ENCODE assay signal across 14 cellular contexts in the genomic region with DNA sequence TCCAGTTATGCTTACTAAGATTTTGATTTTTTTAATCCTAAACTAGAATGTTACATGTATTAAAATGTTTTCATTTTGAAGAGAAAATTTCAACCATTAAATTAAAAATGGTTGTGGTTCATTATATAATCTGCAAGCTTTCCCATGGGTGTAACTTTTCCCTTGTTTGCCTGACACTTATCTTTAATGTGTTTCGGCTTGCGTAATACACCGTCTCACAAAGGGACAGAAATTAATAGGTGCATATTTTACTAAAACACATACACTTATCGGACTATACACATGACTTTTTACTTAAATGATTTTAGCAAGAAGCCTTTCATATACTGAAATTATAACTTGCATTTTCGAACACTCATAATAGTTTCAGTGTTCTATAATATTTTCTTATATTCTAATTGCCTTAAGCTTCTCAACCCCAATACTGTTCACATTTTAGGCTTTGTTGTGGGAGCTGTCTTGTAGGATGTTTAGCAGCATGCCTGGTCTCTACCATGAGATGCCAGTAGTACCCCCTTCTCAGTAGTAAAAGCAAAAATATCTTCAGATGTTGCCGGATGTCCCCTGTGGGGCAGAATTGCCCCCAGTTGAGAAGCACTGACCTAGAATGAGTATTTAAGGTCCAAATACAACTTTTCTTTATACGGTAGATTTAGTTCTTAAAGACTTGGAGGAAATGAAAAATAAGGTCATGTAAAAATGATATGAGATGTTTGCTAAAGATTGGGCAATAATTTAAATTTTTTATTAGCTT. TPM values are rescaled to one million over a fixed set of nuclear protein-coding genes. Genes with fewer than 3 reads are reported as not detected.
A peak's percentile ranks its signal among the peaks of the same experiment; 100 is the strongest.
DNase-seq lines count a peak whose midpoint lies in the region; ATAC-seq, FAIRE-seq and TF ChIP-seq lines count a peak whose summit lies in the region.
"Had no signal": no experiment of that assay in that cellular context is flagged by ENCODE, and none has a peak within 500 bp of the region (broad histone marks: within the 10 kb centered on the region; RNA-seq: fewer than 3 reads in every experiment).

No MANE protein-coding gene starts in this region.

- no peak for TF ChIP-seq POLR2A in K562 (conservative IDR thresholded peaks at IDR 0.05)

- H3K4me3 ChIP-seq in K562 (no peak overlapping the region), pancreas (no peak overlapping the region)

- peaks cover 30% of the 10 kb centered on the region for H3K79me2 ChIP-seq in K562 (ENCODE audit: control insufficient read depth, insufficient read depth, low read length)

- no peaks in the 10 kb centered on the region for H3K9me3 ChIP-seq in K562 (replicated peaks; ENCODE audit: control insufficient read depth, insufficient read depth, low read depth, low read length)
- no peaks in the 10 kb centered on the region for H3K9me3 ChIP-seq in pancreas
- H3K9me3 ChIP-seq: Caco-2 had no signal

- H2AFZ ChIP-seq in K562 (ENCODE audit: low read depth, low read length) = no peak overlapping the region

- TF ChIP-seq RAD21 in K562 (CRISPR knock-in tag; conservative IDR thresholded peaks at IDR 0.05 in 1 of 2, IDR thresholded peaks at IDR 0.05 in 1 of 2) = no peak

- CTCF ChIA-PET in K562 (lab: Yijun Ruan, JAX; ENCODE audit: low intra/inter-chr PET ratio) = no interaction called here

- POLR2A ChIA-PET in K562 (lab: Yijun Ruan, JAX) = interaction anchor here (0.9 to 1.3 kb wide), 3 partner anchors 10 to 147 kb away, joined by 3 read pairs; no protein-coding TSS in a partner anchor

- H3K4me1 ChIP-seq in K562 (replicated peaks in 1 of 2; ENCODE audit: control insufficient read depth in 2 of 2, insufficient read depth in 2 of 2, low read length in 2 of 2) (no peaks in the 10 kb centered on the region), pancreas (peaks cover 29 to 64% (median 37%) of the 10 kb centered on the region in 3 donors)
- H3K4me1 ChIP-seq: Caco-2 had no signal

- H3K27me3 ChIP-seq in K562 (ENCODE audit: control insufficient read depth in 2 of 2, insufficient read depth in 2 of 2, low read length in 2 of 2) = no peaks in the 10 kb centered on the region
- no peaks in the 10 kb centered on the region for H3K27me3 ChIP-seq in pancreas

- 89% methylated on average over 7 of the region's 7 CpGs for WGBS in K562 (ENCODE audit: insufficient coverage, low coverage, missing lambda C conversion rate)
- 27 to 33% methylated on average over 7 of the region's 7 CpGs for WGBS in pancreas, 2 donors

- in situ Hi-C loops in K562 (cut with MboI) = no loop called here

- H3K4me2 ChIP-seq in K562 (ENCODE audit: insufficient read depth, low read length) = no peak overlapping the region

- TF ChIP-seq EP300 in K562 (IDR thresholded peaks at IDR 0.05; ENCODE audit: low read length) = no peak

- no peaks in the 10 kb centered on the region for H4K20me1 ChIP-seq in K562 (replicated peaks; ENCODE audit: control insufficient read depth, insufficient read depth, low read length)

- ATAC-seq in K562 (no peak), pancreas (peak; percentile 50 to 76 (median 66)), GM21786 (IDR thresholded peaks at IDR 0.05; ENCODE audit: unreplicated experiment) (no peak)

- H3K36me3 ChIP-seq in K562 (ENCODE audit: control insufficient read depth, insufficient read depth, low read length) = peaks cover 63% of the 10 kb centered on the region
- H3K36me3 ChIP-seq in pancreas = peaks cover 0 to 5% (median 0%) of the 10 kb centered on the region in 3 donors

- FAIRE-seq in K562 (lab: Jason Lieb, UNC) (no peak), pancreas (lab: Jason Lieb, UNC) (no peak), D721Med (lab: Jason Lieb, UNC) (no peak)
- FAIRE-seq: frontal cortex had no signal

- no peaks in the 10 kb centered on the region for H3K9me1 ChIP-seq in K562 (ENCODE audit: control insufficient read depth, insufficient read depth, low read length)

- BruUV-seq in K562 (replicated peaks; lab: Mats Ljungman, UMichigan) = no TSS peak

- intact Hi-C loops in K562 (cut with micrococcal nuclease) (no loop called here), pancreas (cut with DNase I) (no loop called here)

- peak; percentile 68 for DNase-seq in DMS153 (lab: John Stamatoyannopoulos, UW)
- DNase-seq in NCI-H1436 treated with DMSO at 0.1 percent for 48 hours (lab: John Stamatoyannopoulos, UW) = peak; percentile 26
- no peak for DNase-seq in K562 (ENCODE audit: extremely low read depth in 1 of 4, low spot score in 3 of 4)
- no peak for DNase-seq in pancreas
- DNase-seq in D721Med (ENCODE audit: insufficient read length, low spot score) = no peak
- DNase-seq in ureter (ENCODE audit: low spot score) = no peak
- no peak for DNase-seq in DMS53 treated with DMSO at 0.1 percent for 48 hours (lab: John Stamatoyannopoulos, UW; ENCODE audit: unreplicated experiment)
- DNase-seq: activated CD4-positive, alpha-beta T cell treated with anti-CD3 and anti-CD28 coated beads, Interleukin-2, amount 10 ng/mL, durations not matched to agents 7 days and 5 days; Caco-2; stimulated activated CD4-positive, alpha-beta T cell treated with anti-CD3 and anti-CD28 coated beads, Interleukin-4, amount 100 ng/mL, for 24 hours; stimulated activated naive CD4-positive, alpha-beta T cell; T-helper 2 cell had no signal

- H3K27ac ChIP-seq in K562 (ENCODE audit: extremely low read depth, low read depth, low read length) = no peak overlapping the region
- peak overlapping the region in 3 of 4 donors; percentile 14 to 75 (median 56) for H3K27ac ChIP-seq in pancreas

- H3K9ac ChIP-seq in K562 (ENCODE audit: insufficient read depth in 1 of 2, low read depth in 2 of 2, low read length in 2 of 2) = no peak overlapping the region

- no peak for TF ChIP-seq CTCF in K562 (IDR thresholded peaks at IDR 0.05 in 2 of 3, conservative IDR thresholded peaks at IDR 0.05 in 1 of 3; ENCODE audit: insufficient read depth in 2 of 3, low read depth in 1 of 3, low read length in 3 of 3)
- no peak for TF ChIP-seq CTCF in pancreas (IDR thresholded peaks at IDR 0.05)
- no peak for TF ChIP-seq CTCF in D721Med (IDR thresholded peaks at IDR 0.05; ENCODE audit: insufficient read depth, missing control alignments)

TF ChIP-seq in K562, 482 proteins besides CTCF, POLR2A, EP300 and RAD21:
- TF ChIP-seq CEBPG (CRISPR knock-in tag; IDR thresholded peaks at IDR 0.05) (no peak), CEBPG (tag; conservative IDR thresholded peaks at IDR 0.05 in 1 of 2, IDR thresholded peaks at IDR 0.05 in 1 of 2) (peak; percentile 8 to 59; a peak in 2 of 4 replicates), ARID2 (IDR thresholded peaks at IDR 0.05) (no peak), ZNF57 (CRISPR knock-in tag; IDR thresholded peaks at IDR 0.05) (no peak), FOXP1 (CRISPR knock-in tag; IDR thresholded peaks at IDR 0.05) (no peak), ZFP30 (CRISPR knock-in tag; IDR thresholded peaks at IDR 0.05; ENCODE audit: borderline replicate concordance) (no peak), NFYB (IDR thresholded peaks at IDR 0.05; ENCODE audit: extremely low read depth, insufficient read length) (no peak), HLTF (IDR thresholded peaks at IDR 0.05) (no peak), NEUROD1 (IDR thresholded peaks at IDR 0.05; ENCODE audit: borderline replicate concordance, low read depth, low read length, partially characterized antibody) (no peak), CEBPB (tag; IDR thresholded peaks at IDR 0.05) (peak; percentile 77), ZNF668 (CRISPR knock-in tag; IDR thresholded peaks at IDR 0.05) (no peak), ZBTB1 (CRISPR knock-in tag; IDR thresholded peaks at IDR 0.05; ENCODE audit: borderline replicate concordance, low read depth) (no peak), ELF2 (CRISPR knock-in tag; IDR thresholded peaks at IDR 0.05) (no peak), SRSF9 (IDR thresholded peaks at IDR 0.05; ENCODE audit: borderline replicate concordance, low read depth, low read length) (no peak), CAMTA2 (CRISPR knock-in tag; conservative IDR thresholded peaks at IDR 0.05) (no peak)
- TF ChIP-seq, protein P1, sequence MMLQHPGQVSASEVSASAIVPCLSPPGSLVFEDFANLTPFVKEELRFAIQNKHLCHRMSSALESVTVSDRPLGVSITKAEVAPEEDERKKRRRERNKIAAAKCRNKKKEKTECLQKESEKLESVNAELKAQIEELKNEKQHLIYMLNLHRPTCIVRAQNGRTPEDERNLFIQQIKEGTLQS (IDR thresholded peaks at IDR 0.05) = peak; percentile 51; the same call in 1 of the 2 replicates
- TF ChIP-seq, protein P1 (CRISPR knock-in tag; conservative IDR thresholded peaks at IDR 0.05) = no peak

RNA-seq across cellular contexts. Expression of a gene that starts 28.6 kb away (rescaled TPM):
- 44.9 and 109 TPM in 2 replicates for total RNA-seq in K562 (2011; cell fraction: chromatin; rRNA removed; ENCODE audit: low replicate concordance)
- 33.4 and 39.1 TPM in 2 replicates for total RNA-seq in K562 (2011; cell fraction: nucleolus; rRNA removed)
- total RNA-seq in K562 (2011; cell fraction: nucleoplasm; rRNA removed) = 72.1 and 87.3 TPM in 2 replicates
- total RNA-seq in K562 (2014; rRNA removed) (21.6 and 22.2 TPM in 2 replicates), K562 (2014; rRNA removed; fragmentation: Illumina TruSeq; extraction: Trizol) (37.9 and 44.3 TPM in 2 replicates), K562 (2015; rRNA removed; fragmentation: Illumina TruSeq; extraction: Trizol) (26.2 and 26.6 TPM in 2 replicates), K562 (2021) (29.5 and 30.2 TPM in 2 replicates), pancreas (10 to 100 TPM in 5 of 6 donors, 1 to 10 TPM in 1; 9.4 to 29.9 (median 12.9) TPM), ureter (52.1 TPM)
- polyA plus RNA-seq in K562 (2011; rRNA removed) (31.3 and 40.3 TPM in 2 replicates), K562 (2014; fragmentation: Illumina TruSeq; extraction: Trizol) (18.6 and 20.0 TPM in 2 replicates), K562 (2014; fragmentation: Nextera tagmentation; extraction: Ambion mirVana) (10 to 100 TPM; 29.2 to 31.9 TPM), K562 (2014; rRNA removed) (20.8 and 24.3 TPM in 2 replicates), pancreas (10 to 100 TPM; 14.3 to 14.8 TPM)
- 8.2 and 17.8 TPM in 2 replicates for polyA plus RNA-seq in K562 (2011; cell fraction: cytosol; rRNA removed)
- polyA plus RNA-seq in K562 (2011; cell fraction: nucleus; rRNA removed) = 15.1 and 24.8 TPM in 2 replicates
- polyA plus RNA-seq in K562 (2012) = 10.1 and 14.4 TPM in 2 replicates
- polyA minus RNA-seq in K562 (2011; rRNA and poly(A)+ RNA removed) = 55.0 and 55.6 TPM in 2 replicates
- 35.7 and 38.8 TPM in 2 replicates for polyA minus RNA-seq in K562 (2011; cell fraction: cytosol; rRNA and poly(A)+ RNA removed)
- polyA minus RNA-seq in K562 (2011; cell fraction: nucleus; rRNA and poly(A)+ RNA removed) = 20.1 and 44.8 TPM in 2 replicates

Comparison
In these comparisons a context has a peak if more than half of its experiments do, and no peak if none do; other contexts are left out.
1. DNase-seq: peak in DMS153 (single experiment) and NCI-H1436 treated with DMSO at 0.1 percent for 48 hours (single experiment); none in K562 (0 of 4), pancreas (0 of 6), D721Med (single experiment), ureter (single experiment) and DMS53 treated with DMSO at 0.1 percent for 48 hours (single experiment).
2. ATAC-seq: peak in pancreas (4 of 4); none in K562 (single experiment) and GM21786 (single experiment).